Comparison of ENCODE assay signal across 9 cellular contexts in the genomic region with DNA sequence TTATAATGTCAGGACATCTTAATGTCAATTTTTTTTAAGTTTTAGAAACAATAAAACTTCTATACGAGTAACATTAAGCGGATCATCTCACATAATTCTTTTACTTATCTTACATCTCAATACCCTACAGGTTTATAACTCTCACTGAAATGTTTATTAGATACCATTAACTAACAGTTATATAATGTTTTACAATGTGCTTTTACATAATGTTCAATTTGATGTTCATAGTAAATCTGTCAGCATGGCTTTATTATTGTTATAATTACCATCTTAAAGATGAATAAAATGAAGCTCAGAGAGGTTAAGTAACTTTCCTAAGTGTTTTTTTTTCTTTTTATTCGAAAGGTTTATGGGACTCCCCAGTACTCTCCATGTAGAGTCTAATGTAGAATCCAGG.
"Had no signal": no experiment of that assay in that cellular context is flagged by ENCODE, and none has a peak within 500 bp of the region (broad histone marks: within the 10 kb centered on the region; RNA-seq: fewer than 3 reads in every experiment).

No MANE protein-coding gene starts in this region.

- H3K36me3 ChIP-seq: HAP-1 had no signal

- H3K4me3 ChIP-seq: GM23248, GM23338, HAP-1 had no signal

- H3K4me1 Mint-ChIP-seq: GM23338 had no signal

- H3K9me3 Mint-ChIP-seq: GM23338, HFFc6 had no signal

- H3K4me1 ChIP-seq: HAP-1 had no signal

- H2AFZ ChIP-seq: GM23248, GM23338 had no signal

- H3K4me3 Mint-ChIP-seq: GM23338, HFFc6 had no signal

- H3K9ac ChIP-seq: GM23248 had no signal

- DNase-seq: GM23248, GOT3, H7, HCEC 1CT, HFFc6 had no signal

- H3K4me2 ChIP-seq: GM23338 had no signal

- FAIRE-seq: H1, H54 had no signal

- H3K9me3 ChIP-seq: HAP-1 had no signal

- H3K27ac ChIP-seq: GM23248 had no signal

- H3K27ac Mint-ChIP-seq: GM23338, HFFc6 had no signal
